ENCODE assay signal across 13 cellular contexts in the genomic region with DNA sequence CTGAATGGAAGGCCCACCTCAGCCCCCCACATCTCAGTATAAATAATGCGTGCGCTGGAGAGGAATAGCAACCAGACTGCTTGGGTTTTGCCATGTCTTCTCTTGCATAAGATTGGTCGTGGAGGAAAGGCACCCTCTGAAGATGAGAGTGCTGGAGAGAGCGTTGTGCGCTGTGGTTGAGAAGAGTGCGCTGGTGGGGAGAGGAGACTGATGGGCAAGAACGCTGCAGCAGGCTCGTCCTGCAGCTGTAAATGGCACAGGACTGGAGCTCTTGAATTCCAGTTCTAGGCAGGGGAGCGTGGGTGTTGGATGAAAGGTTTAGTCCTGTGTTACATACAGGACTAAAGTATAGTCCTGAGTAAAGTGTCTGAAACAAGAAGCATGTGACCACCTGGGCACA. TPM values are rescaled to one million over a fixed set of nuclear protein-coding genes. Genes with fewer than 3 reads are reported as not detected.
DNase-seq lines count a peak whose midpoint lies in the region; ATAC-seq and TF ChIP-seq lines count a peak whose summit lies in the region.
"Had no signal": no experiment of that assay in that cellular context is flagged by ENCODE, and none has a peak within 500 bp of the region (broad histone marks: within the 10 kb centered on the region; RNA-seq: fewer than 3 reads in every experiment).

No MANE protein-coding gene starts in this region.

- peaks cover 3 to 54% (median 25%) of the 10 kb centered on the region in 9 donors for H3K4me1 ChIP-seq in heart right ventricle
- peaks cover 6% of the 10 kb centered on the region for H3K4me1 ChIP-seq in neural progenitor cell

- H4K20me1 ChIP-seq in neural progenitor cell (ENCODE audit: low read depth): no peaks in the 10 kb centered on the region

- 57 to 73% methylated on average over 9 of the region's 9 CpGs for WGBS in heart right ventricle, 2 donors

- no peak overlapping the region for H2AFZ ChIP-seq in neural progenitor cell (replicated peaks)

- peaks cover 4% of the 10 kb centered on the region for H3K36me3 Mint-ChIP-seq in natural killer cell
- H3K36me3 Mint-ChIP-seq in natural killer cell treated with Interleukin-12 subunit alpha and Interleukin-12 subunit beta and Interleukin-15 and Interleukin-18, amount 100 ng/mL, for 72 hours: peaks cover 26% of the 10 kb centered on the region
- H3K36me3 Mint-ChIP-seq in neural progenitor cell: peaks cover 53% of the 10 kb centered on the region

- H3K36me3 ChIP-seq in heart right ventricle (peaks cover 0 to 89% (median 27%) of the 10 kb centered on the region in 9 donors), neural progenitor cell (no peaks in the 10 kb centered on the region)

- no peak for ATAC-seq in natural killer cell
- no peak for ATAC-seq in natural killer cell treated with Interleukin-12 subunit alpha and Interleukin-12 subunit beta and Interleukin-15 and Interleukin-18, amount 100 ng/mL, for 72 hours
- ATAC-seq in heart right ventricle: peak; percentile 25 to 70 (median 54)
- no peak for ATAC-seq in HG02970 (IDR thresholded peaks at IDR 0.05; ENCODE audit: low FRiP score, unreplicated experiment)
- no peak for ATAC-seq in HG03571 (IDR thresholded peaks at IDR 0.05; ENCODE audit: unreplicated experiment)
- ATAC-seq: HCT116, PC-3 had no signal

- H3K27me3 Mint-ChIP-seq in natural killer cell (ENCODE audit: low read depth in 2 of 2) (no peaks in the 10 kb centered on the region), neural progenitor cell (ENCODE audit: insufficient read depth, low read depth) (peaks cover 6% of the 10 kb centered on the region)
- no peaks in the 10 kb centered on the region for H3K27me3 Mint-ChIP-seq in natural killer cell treated with Interleukin-12 subunit alpha and Interleukin-12 subunit beta and Interleukin-15 and Interleukin-18, amount 100 ng/mL, for 72 hours

- no peak overlapping the region for H3K9ac ChIP-seq in neural progenitor cell

- in situ Hi-C loops in KBM-7 (cut with MboI; ENCODE audit: low pct_unique_long_range_greater_than_20kb, low sequenced_read_pairs): no loop called here

- no peaks in the 10 kb centered on the region for H3K27me3 ChIP-seq in heart right ventricle
- no peaks in the 10 kb centered on the region for H3K27me3 ChIP-seq in neural progenitor cell

- DNase-seq in natural killer cell: no peak
- DNase-seq in natural killer cell treated with Interleukin-12 subunit alpha and Interleukin-12 subunit beta and Interleukin-15 and Interleukin-18, amount 100 ng/mL, for 72 hours (ENCODE audit: low spot score): no peak
- DNase-seq in heart right ventricle: no peak
- no peak for DNase-seq in neural progenitor cell (ENCODE audit: low spot score)
- no peak for DNase-seq in NCI-H446 treated with DMSO at 0.1 percent for 48 hours (lab: John Stamatoyannopoulos, UW)
- DNase-seq in KBM-7: no peak
- DNase-seq: activated CD4-positive, alpha-beta T cell treated with anti-CD3 and anti-CD28 coated beads, Interleukin-2, amount 50 U/mL, for 4 hours; glutamatergic neuron; PC-3; T-helper 1 cell had no signal

- H3K4me3 Mint-ChIP-seq in natural killer cell: no peak overlapping the region
- H3K4me3 Mint-ChIP-seq in natural killer cell treated with Interleukin-12 subunit alpha and Interleukin-12 subunit beta and Interleukin-15 and Interleukin-18, amount 100 ng/mL, for 72 hours: no peak overlapping the region
- H3K4me3 Mint-ChIP-seq in neural progenitor cell: no peak overlapping the region

- peak overlapping the region; percentile 66 to 88 (median 82) for H3K27ac ChIP-seq in heart right ventricle
- no peak overlapping the region for H3K27ac ChIP-seq in neural progenitor cell

- H3K4me3 ChIP-seq in heart right ventricle (peak overlapping the region in 2 of 10 donors; percentile 2 to 10), neural progenitor cell (no peak overlapping the region)

- H3F3A ChIP-seq in neural progenitor cell (ENCODE audit: low read depth): no peaks in the 10 kb centered on the region

- peaks cover 21 to 37% of the 10 kb centered on the region in 2 donors for H3K4me1 Mint-ChIP-seq in natural killer cell
- H3K4me1 Mint-ChIP-seq in natural killer cell treated with Interleukin-12 subunit alpha and Interleukin-12 subunit beta and Interleukin-15 and Interleukin-18, amount 100 ng/mL, for 72 hours (ENCODE audit: low read depth in 2 of 2): peaks cover 15 to 20% of the 10 kb centered on the region in 2 donors
- no peaks in the 10 kb centered on the region for H3K4me1 Mint-ChIP-seq in neural progenitor cell

- TF ChIP-seq CTCF in natural killer cell (IDR thresholded peaks at IDR 0.05): no peak
- TF ChIP-seq CTCF in heart right ventricle (IDR thresholded peaks at IDR 0.05): no peak
- TF ChIP-seq CTCF in neural progenitor cell (IDR thresholded peaks at IDR 0.05): no peak

- H3K79me2 ChIP-seq in neural progenitor cell (ENCODE audit: low read depth): peaks cover 38% of the 10 kb centered on the region

- H3K27ac Mint-ChIP-seq in natural killer cell (peak overlapping the region; percentile 33 to 34), neural progenitor cell (peak overlapping the region; percentile 3)
- peak overlapping the region in 1 of 2 donors; percentile 24 for H3K27ac Mint-ChIP-seq in natural killer cell treated with Interleukin-12 subunit alpha and Interleukin-12 subunit beta and Interleukin-15 and Interleukin-18, amount 100 ng/mL, for 72 hours

- H3K9me3 Mint-ChIP-seq in natural killer cell (no peaks in the 10 kb centered on the region), neural progenitor cell (peaks cover 13% of the 10 kb centered on the region)
- H3K9me3 Mint-ChIP-seq in natural killer cell treated with Interleukin-12 subunit alpha and Interleukin-12 subunit beta and Interleukin-15 and Interleukin-18, amount 100 ng/mL, for 72 hours: no peaks in the 10 kb centered on the region

- intact Hi-C loops in natural killer cell (cut with micrococcal nuclease) (no loop called here), heart right ventricle (cut with DNase I) (no loop called here)

- H3K9me3 ChIP-seq in heart right ventricle (peaks cover 0 to 4% (median 0%) of the 10 kb centered on the region in 11 donors), neural progenitor cell (ENCODE audit: low read depth) (no peaks in the 10 kb centered on the region)

- no peak overlapping the region for H3K4me2 ChIP-seq in neural progenitor cell

RNA-seq across cellular contexts. Expression of gene RPRD1B, which starts 51.5 kb away (rescaled TPM):
- total RNA-seq in natural killer cell: 10 to 100 TPM; 75.8 to 87.3 (median 77.6) TPM
- total RNA-seq in natural killer cell treated with Interleukin-12 subunit alpha and Interleukin-12 subunit beta and Interleukin-15 and Interleukin-18, amount 100 ng/mL, for 72 hours: 10 to 100 TPM; 46.4 to 85.4 TPM
- 10 to 100 TPM; 40.6 to 78.1 (median 48.8) TPM for total RNA-seq in heart right ventricle
- 10 to 100 TPM; 10.4 to 14.5 TPM for polyA plus RNA-seq in heart right ventricle
- 21.6 and 37.7 TPM in 2 replicates for total RNA-seq in neural progenitor cell (ENCODE audit: low replicate concordance)

RNA-seq across cellular contexts. Expression of gene TTI1, which starts 51.8 kb away (rescaled TPM):
- total RNA-seq in natural killer cell (10 to 100 TPM; 15.9 to 23.9 (median 18.9) TPM), heart right ventricle (10 to 100 TPM in 8 of 10 donors, 1 to 10 TPM in 2; 9.1 to 14.8 (median 11.3) TPM), neural progenitor cell (ENCODE audit: low replicate concordance) (52.1 and 55.9 TPM in 2 replicates)
- total RNA-seq in natural killer cell treated with Interleukin-12 subunit alpha and Interleukin-12 subunit beta and Interleukin-15 and Interleukin-18, amount 100 ng/mL, for 72 hours: 10 to 100 TPM; 30.8 to 53.1 TPM
- 10 to 100 TPM in 1 of 2 donors, 1 to 10 TPM in 1; 8.3 to 10.4 TPM for polyA plus RNA-seq in heart right ventricle

Comparison
In these comparisons a context has a peak if more than half of its experiments do, and no peak if none do; other contexts are left out.
1. ATAC-seq: peak in heart right ventricle (8 of 8); none in natural killer cell (0 of 3), natural killer cell treated with Interleukin-12 subunit alpha and Interleukin-12 subunit beta and Interleukin-15 and Interleukin-18, amount 100 ng/mL, for 72 hours (0 of 2), HG02970 (single experiment) and HG03571 (single experiment).